Comparison of ENCODE assay signal across 8 cellular contexts in genomic region chr22:30326704-30327362, GRCh38. TPM values are rescaled to one million over a fixed set of nuclear protein-coding genes. Genes with fewer than 3 reads are reported as not detected.
DNase-seq lines count a peak whose midpoint lies in the region; ATAC-seq and TF ChIP-seq lines count a peak whose summit lies in the region.

Gene TBC1D10A (minus strand): TSS chr22:30326941. CDS start chr22:30326881, 60 bp downstream.

- no peak for TF ChIP-seq EP300 in Ishikawa (IDR thresholded peaks at IDR 0.05; ENCODE audit: borderline replicate concordance)

- TF ChIP-seq RAD21 in Ishikawa (IDR thresholded peaks at IDR 0.05; ENCODE audit: low read depth) = no peak

- TF ChIP-seq POLR2A in erythroblast (IDR thresholded peaks at IDR 0.05; ENCODE audit: low read length) = peak; percentile 48

- DNase-seq in DMS114 treated with DMSO at 0.1 percent for 48 hours (lab: John Stamatoyannopoulos, UW; ENCODE audit: unreplicated experiment) (peak; percentile 69), OCI-M1 (lab: John Stamatoyannopoulos, UW) (peak; percentile 95), erythroblast (lab: John Stamatoyannopoulos, UW) (peak; percentile 94 to 97), mucosa of gallbladder (ENCODE audit: low spot score) (peak; percentile 93)
- DNase-seq in activated T-cell treated with anti-CD3 and anti-CD28 coated beads, Interleukin-2, amount 50 U/mL, for 1 hour = peak; percentile 95
- peak; percentile 88 for DNase-seq in stimulated activated CD8-positive, alpha-beta memory T cell treated with anti-CD3 and anti-CD28 coated beads, Interleukin-4, amount 100 ng/mL, for 24 hours (ENCODE audit: low read depth)

- peak; percentile 74 for ATAC-seq in GM21576 (IDR thresholded peaks at IDR 0.05; ENCODE audit: unreplicated experiment)

TF ChIP-seq in Ishikawa, 13 proteins besides CTCF, POLR2A, EP300 and RAD21:
- TF ChIP-seq MAX (IDR thresholded peaks at IDR 0.05) = no peak; the same call in 1 of the 2 replicates
- no peak for TF ChIP-seq USF1 (IDR thresholded peaks at IDR 0.05)
- TF ChIP-seq TAF1 (IDR thresholded peaks at IDR 0.05; ENCODE audit: low read depth) = peak; percentile 54
- TF ChIP-seq ZBTB7A (IDR thresholded peaks at IDR 0.05; ENCODE audit: low read depth) = no peak
- TF ChIP-seq YY1 (IDR thresholded peaks at IDR 0.05; ENCODE audit: low read depth) = 0 out of 2 replicates have a peak, but pooled peaks have one; percentile 34
- TF ChIP-seq EGR1 (IDR thresholded peaks at IDR 0.05) = no peak; the same call in 1 of the 2 replicates
- TF ChIP-seq TEAD4 (IDR thresholded peaks at IDR 0.05) = no peak
- TF ChIP-seq NFIC (IDR thresholded peaks at IDR 0.05) = no peak

RNA-seq across cellular contexts. Expression of gene TBC1D10A, which starts in this region (rescaled TPM):
- total RNA-seq in mucosa of gallbladder = 48.4 TPM

Comparison
In these comparisons a context has a peak if more than half of its experiments do, and no peak if none do; other contexts are left out.
1. Peak in every context shown above with its lines: DNase-seq and ATAC-seq.